25 cellular contexts compared by ENCODE assay signal in the genomic region with DNA sequence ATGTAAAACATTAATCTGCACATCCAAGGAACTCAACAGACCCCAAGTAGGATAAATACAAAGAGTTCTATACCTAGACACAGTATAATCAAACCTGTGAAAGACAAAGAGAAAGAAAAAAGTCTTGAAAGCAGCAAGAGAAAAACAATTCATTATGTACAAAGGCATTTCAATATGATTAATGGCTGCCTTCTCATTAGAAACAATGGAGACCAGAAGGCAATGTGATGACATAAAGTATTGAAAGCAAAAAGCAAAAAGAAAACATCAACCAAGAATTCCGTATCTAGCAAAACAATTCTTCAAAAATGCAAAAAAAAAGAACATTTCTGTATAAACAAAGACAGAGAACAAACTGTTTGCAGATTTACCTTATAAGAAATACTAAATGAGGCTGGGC.
DNase-seq lines count a peak whose midpoint lies in the region; ATAC-seq, FAIRE-seq and TF ChIP-seq lines count a peak whose summit lies in the region.
"Had no signal": no experiment of that assay in that cellular context is flagged by ENCODE, and none has a peak within 500 bp of the region (broad histone marks: within the 10 kb centered on the region; RNA-seq: fewer than 3 reads in every experiment).

No MANE protein-coding gene starts in this region.

- H3K9ac ChIP-seq in K562 (ENCODE audit: insufficient read depth in 1 of 2, low read depth in 2 of 2, low read length in 2 of 2) = no peak overlapping the region
- H3K9ac ChIP-seq: BLaER1 had no signal

- DNase-seq in activated naive CD8-positive, alpha-beta T cell treated with anti-CD3 and anti-CD28 coated beads for 36 hours = no peak
- no peak for DNase-seq in activated naive CD8-positive, alpha-beta T cell treated with anti-CD3 and anti-CD28 coated beads, Interleukin-2, amount 50 U/mL, for 24 hours
- DNase-seq in K562 (ENCODE audit: extremely low read depth in 1 of 4, low spot score in 3 of 4) = no peak
- no peak for DNase-seq in type B pancreatic cell (ENCODE audit: extremely low spot score, unreplicated experiment)
- DNase-seq: CD4-positive, CD25-positive, alpha-beta regulatory T cell; CD8-positive, alpha-beta T cell; DMS 273 treated with DMSO at 0.1 percent for 48 hours; DMS79; EL; GDM1; GOT3; H7; HCEC 1CT had no signal

- H3K9me3 ChIP-seq in K562 (replicated peaks; ENCODE audit: control insufficient read depth, insufficient read depth, low read depth, low read length) = peaks cover 6% of the 10 kb centered on the region

- no peaks in the 10 kb centered on the region for H3K36me3 ChIP-seq in K562 (ENCODE audit: control insufficient read depth, insufficient read depth, low read length)

- POLR2A ChIA-PET in K562 (lab: Yijun Ruan, JAX) = interaction anchor here (4.1 kb wide), 1 partner anchor 11 kb away, joined by 20 read pairs; no protein-coding TSS in a partner anchor

- H3K27ac ChIP-seq in K562 (ENCODE audit: extremely low read depth, low read depth, low read length) = no peak overlapping the region
- H3K27ac ChIP-seq: 22Rv1, BLaER1, C4-2B had no signal

- no peaks in the 10 kb centered on the region for H3K9me1 ChIP-seq in K562 (ENCODE audit: control insufficient read depth, insufficient read depth, low read length)

- peaks cover 8 to 28% of the 10 kb centered on the region in 2 experiments; a peak in 4 of 5 replicates for H3K4me1 ChIP-seq in K562 (replicated peaks in 1 of 2; ENCODE audit: control insufficient read depth in 2 of 2, insufficient read depth in 2 of 2, low read length in 2 of 2)

- no peak for TF ChIP-seq POLR2A in K562 (conservative IDR thresholded peaks at IDR 0.05)

- in situ Hi-C loops in K562 (cut with MboI) = no loop called here

- TF ChIP-seq CTCF in K562 (IDR thresholded peaks at IDR 0.05 in 2 of 3, conservative IDR thresholded peaks at IDR 0.05 in 1 of 3; ENCODE audit: insufficient read depth in 2 of 3, low read depth in 1 of 3, low read length in 3 of 3) (no peak), type B pancreatic cell (conservative IDR thresholded peaks at IDR 0.05) (no peak)

- H3K4me1 Mint-ChIP-seq in activated naive CD8-positive, alpha-beta T cell treated with anti-CD3 and anti-CD28 coated beads for 36 hours = peaks cover 31% of the 10 kb centered on the region
- peaks cover 41% of the 10 kb centered on the region for H3K4me1 Mint-ChIP-seq in activated naive CD8-positive, alpha-beta T cell treated with anti-CD3 and anti-CD28 coated beads, Interleukin-2, amount 50 U/mL, for 24 hours
- H3K4me1 Mint-ChIP-seq in type B pancreatic cell (ENCODE audit: unreplicated experiment) = peaks cover 41% of the 10 kb centered on the region
- peaks cover 35% of the 10 kb centered on the region for H3K4me1 Mint-ChIP-seq in stimulated activated memory B cell treated with anti-CD40 and anti-IgM and Interleukin-4, amounts not matched to agents 10 μg/mL and 1 μg/mL and 100 μg/mL, for 72 hours

- H3K27me3 Mint-ChIP-seq in activated naive CD8-positive, alpha-beta T cell treated with anti-CD3 and anti-CD28 coated beads for 36 hours = no peaks in the 10 kb centered on the region
- no peaks in the 10 kb centered on the region for H3K27me3 Mint-ChIP-seq in activated naive CD8-positive, alpha-beta T cell treated with anti-CD3 and anti-CD28 coated beads, Interleukin-2, amount 50 U/mL, for 24 hours
- no peaks in the 10 kb centered on the region for H3K27me3 Mint-ChIP-seq in type B pancreatic cell
- no peaks in the 10 kb centered on the region for H3K27me3 Mint-ChIP-seq in stimulated activated memory B cell treated with anti-CD40 and anti-IgM and Interleukin-4, amounts not matched to agents 10 μg/mL and 1 μg/mL and 100 μg/mL, for 72 hours
- H3K27me3 Mint-ChIP-seq: B cell; CD4-positive, CD25-positive, alpha-beta regulatory T cell had no signal

- CTCF ChIA-PET in K562 (lab: Yijun Ruan, JAX; ENCODE audit: low intra/inter-chr PET ratio) = no interaction called here

- no peak overlapping the region for H3K4me2 ChIP-seq in K562 (ENCODE audit: insufficient read depth, low read length)
- H3K4me2 ChIP-seq: BLaER1 had no signal

- no peaks in the 10 kb centered on the region for H3K27me3 ChIP-seq in K562 (ENCODE audit: control insufficient read depth in 2 of 2, insufficient read depth in 2 of 2, low read length in 2 of 2)
- H3K27me3 ChIP-seq: BLaER1 had no signal

- TF ChIP-seq EP300 in K562 (IDR thresholded peaks at IDR 0.05; ENCODE audit: low read length) = no peak

- H3K4me3 Mint-ChIP-seq in activated naive CD8-positive, alpha-beta T cell treated with anti-CD3 and anti-CD28 coated beads for 36 hours = no peak overlapping the region
- H3K4me3 Mint-ChIP-seq in activated naive CD8-positive, alpha-beta T cell treated with anti-CD3 and anti-CD28 coated beads, Interleukin-2, amount 50 U/mL, for 24 hours = no peak overlapping the region
- H3K4me3 Mint-ChIP-seq in type B pancreatic cell = no peak overlapping the region
- H3K4me3 Mint-ChIP-seq in stimulated activated memory B cell treated with anti-CD40 and anti-IgM and Interleukin-4, amounts not matched to agents 10 μg/mL and 1 μg/mL and 100 μg/mL, for 72 hours = no peak overlapping the region
- H3K4me3 Mint-ChIP-seq: B cell; CD4-positive, CD25-positive, alpha-beta regulatory T cell; CD8-positive, alpha-beta T cell had no signal

- peaks cover 13% of the 10 kb centered on the region for H3K9me3 Mint-ChIP-seq in activated naive CD8-positive, alpha-beta T cell treated with anti-CD3 and anti-CD28 coated beads for 36 hours
- peaks cover 15% of the 10 kb centered on the region for H3K9me3 Mint-ChIP-seq in activated naive CD8-positive, alpha-beta T cell treated with anti-CD3 and anti-CD28 coated beads, Interleukin-2, amount 50 U/mL, for 24 hours
- H3K9me3 Mint-ChIP-seq in type B pancreatic cell = peaks cover 13% of the 10 kb centered on the region
- peaks cover 8% of the 10 kb centered on the region for H3K9me3 Mint-ChIP-seq in stimulated activated memory B cell treated with anti-CD40 and anti-IgM and Interleukin-4, amounts not matched to agents 10 μg/mL and 1 μg/mL and 100 μg/mL, for 72 hours

- no peak for ATAC-seq in activated naive CD8-positive, alpha-beta T cell treated with anti-CD3 and anti-CD28 coated beads, Interleukin-2, amount 50 U/mL, for 24 hours
- no peak for ATAC-seq in K562
- ATAC-seq in HG02973 (IDR thresholded peaks at IDR 0.05; ENCODE audit: unreplicated experiment) = no peak
- ATAC-seq in HG03378 (IDR thresholded peaks at IDR 0.05; ENCODE audit: unreplicated experiment) = no peak
- no peak for ATAC-seq in stimulated activated memory B cell treated with anti-CD40 and anti-IgM and Interleukin-4, amounts not matched to agents 10 μg/mL and 1 μg/mL and 100 μg/mL, for 72 hours
- ATAC-seq: CD8-positive, alpha-beta T cell; GM12878 had no signal

- FAIRE-seq in K562 (lab: Jason Lieb, UNC) = no peak
- FAIRE-seq in endometrium (lab: Jason Lieb, UNC) = peak; percentile 58
- FAIRE-seq: A204.1, D721Med, GM12878, GM19239 had no signal

- peaks cover 33% of the 10 kb centered on the region for H3K79me2 ChIP-seq in K562 (ENCODE audit: control insufficient read depth, insufficient read depth, low read length)

- 63% methylated on average over 1 of the region's 1 CpG for WGBS in K562 (ENCODE audit: insufficient coverage, low coverage, missing lambda C conversion rate)

- H4K20me1 ChIP-seq in K562 (replicated peaks; ENCODE audit: control insufficient read depth, insufficient read depth, low read length) = no peaks in the 10 kb centered on the region
- H4K20me1 ChIP-seq: BLaER1 had no signal

- TF ChIP-seq RAD21 in K562 (CRISPR knock-in tag; conservative IDR thresholded peaks at IDR 0.05 in 1 of 2, IDR thresholded peaks at IDR 0.05 in 1 of 2) = no peak

- BruUV-seq in K562 (replicated peaks; lab: Mats Ljungman, UMichigan) = no TSS peak

- intact Hi-C loops in K562 (cut with micrococcal nuclease) = loop anchor here (5.0 to 10.0 kb wide), 2 partner anchors 72 to 75 kb away; no protein-coding TSS in a partner anchor

- no peak overlapping the region for H2AFZ ChIP-seq in K562 (ENCODE audit: low read depth, low read length)

- no peak overlapping the region for H3K4me3 ChIP-seq in K562
- H3K4me3 ChIP-seq: BLaER1, GM12878 had no signal

- H3K36me3 Mint-ChIP-seq in activated naive CD8-positive, alpha-beta T cell treated with anti-CD3 and anti-CD28 coated beads for 36 hours = peaks cover 18% of the 10 kb centered on the region
- peaks cover 14% of the 10 kb centered on the region for H3K36me3 Mint-ChIP-seq in activated naive CD8-positive, alpha-beta T cell treated with anti-CD3 and anti-CD28 coated beads, Interleukin-2, amount 50 U/mL, for 24 hours (ENCODE audit: low read depth)
- H3K36me3 Mint-ChIP-seq in type B pancreatic cell = peaks cover 15% of the 10 kb centered on the region
- H3K36me3 Mint-ChIP-seq in stimulated activated memory B cell treated with anti-CD40 and anti-IgM and Interleukin-4, amounts not matched to agents 10 μg/mL and 1 μg/mL and 100 μg/mL, for 72 hours = peaks cover 22% of the 10 kb centered on the region

- H3K27ac Mint-ChIP-seq in activated naive CD8-positive, alpha-beta T cell treated with anti-CD3 and anti-CD28 coated beads for 36 hours = peak overlapping the region; percentile 34
- no peak overlapping the region for H3K27ac Mint-ChIP-seq in activated naive CD8-positive, alpha-beta T cell treated with anti-CD3 and anti-CD28 coated beads, Interleukin-2, amount 50 U/mL, for 24 hours
- H3K27ac Mint-ChIP-seq in type B pancreatic cell = peak overlapping the region; percentile 50
- H3K27ac Mint-ChIP-seq in stimulated activated memory B cell treated with anti-CD40 and anti-IgM and Interleukin-4, amounts not matched to agents 10 μg/mL and 1 μg/mL and 100 μg/mL, for 72 hours = no peak overlapping the region
- H3K27ac Mint-ChIP-seq: B cell; CD4-positive, CD25-positive, alpha-beta regulatory T cell; CD8-positive, alpha-beta T cell had no signal

TF ChIP-seq in K562, 482 proteins besides CTCF, POLR2A, EP300 and RAD21 (continues in another document):
- no peak for TF ChIP-seq TRIM24 (IDR thresholded peaks at IDR 0.05)

Comparison
In these comparisons a context has a peak if more than half of its experiments do, and no peak if none do; other contexts are left out.
1. H3K27ac Mint-ChIP-seq: peak in activated naive CD8-positive, alpha-beta T cell treated with anti-CD3 and anti-CD28 coated beads for 36 hours (single experiment) and type B pancreatic cell (single experiment); none in activated naive CD8-positive, alpha-beta T cell treated with anti-CD3 and anti-CD28 coated beads, Interleukin-2, amount 50 U/mL, for 24 hours (single experiment) and stimulated activated memory B cell treated with anti-CD40 and anti-IgM and Interleukin-4, amounts not matched to agents 10 μg/mL and 1 μg/mL and 100 μg/mL, for 72 hours (single experiment).